8 cellular contexts compared by ENCODE assay signal in the genomic region with DNA sequence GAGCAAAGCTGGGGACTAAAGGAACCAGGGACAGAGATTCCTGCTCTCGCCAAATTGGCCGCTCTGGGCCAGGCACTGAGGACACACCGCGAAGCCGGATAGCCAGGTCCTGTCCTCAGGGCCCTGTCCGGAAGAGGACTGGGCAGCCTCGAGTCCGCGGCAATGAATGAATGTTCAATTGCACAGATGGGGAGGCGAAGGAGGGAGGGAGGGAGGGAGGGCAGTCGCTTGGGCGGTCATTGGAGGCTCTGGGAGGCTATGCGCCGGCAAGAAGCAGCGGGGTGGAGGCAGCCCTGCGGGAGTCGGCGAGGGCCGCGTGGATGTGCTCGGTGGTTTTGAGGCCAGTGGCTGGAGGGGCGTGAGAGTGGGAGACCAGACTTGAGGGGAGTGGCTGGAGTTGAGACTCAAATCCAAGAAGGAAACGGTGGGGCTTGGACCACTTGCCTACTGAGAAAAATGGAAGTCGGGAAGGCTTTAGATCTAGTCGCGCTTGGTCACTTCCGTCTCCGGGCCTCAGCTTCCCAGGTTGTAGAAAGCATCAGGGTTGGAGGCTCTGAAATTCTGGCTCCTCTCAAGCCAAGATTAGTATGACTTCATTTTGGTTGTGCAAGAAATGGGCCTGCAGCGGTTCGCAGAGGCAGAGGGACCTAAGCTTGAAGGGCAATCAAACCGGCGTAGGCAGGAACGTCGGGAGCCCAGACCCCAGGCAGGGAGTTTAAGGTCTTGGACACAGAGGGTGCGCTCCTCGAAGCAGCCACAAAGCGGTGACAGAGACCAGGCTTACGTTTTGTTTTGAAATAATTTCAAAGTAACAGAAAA. TPM values are rescaled to one million over a fixed set of nuclear protein-coding genes. Genes with fewer than 3 reads are reported as not detected.
DNase-seq lines count a peak whose midpoint lies in the region; ATAC-seq and TF ChIP-seq lines count a peak whose summit lies in the region.

No MANE protein-coding gene starts in this region.

- DNase-seq in CD14-positive monocyte (ENCODE audit: low spot score) (peak; percentile 80), PC-9 (peak; percentile 81 to 85), fibroblast of mammary gland (ENCODE audit: low read depth) (peak; percentile 91)
- DNase-seq in naive thymus-derived CD4-positive, alpha-beta T cell: peak in 8 of 9 donors; percentile 43 to 77 (median 70)

- H3K27me3 ChIP-seq in PC-9 (ENCODE audit: insufficient read depth, low read depth) (no peaks in the 10 kb centered on the region), stomach smooth muscle (ENCODE audit: control insufficient read depth in 1 of 2, insufficient read depth in 2 of 2, low read length in 2 of 2) (no peaks in the 10 kb centered on the region)
- no peaks in the 10 kb centered on the region for H3K27me3 ChIP-seq in naive thymus-derived CD4-positive, alpha-beta T cell (ENCODE audit: control insufficient read depth in 2 of 2, insufficient read depth in 2 of 2, low read length in 2 of 2)

- peak overlapping the region; percentile 78 for H2AFZ ChIP-seq in PC-9

- peak overlapping the region; percentile 96 for H3K27ac ChIP-seq in PC-9
- H3K27ac ChIP-seq in naive thymus-derived CD4-positive, alpha-beta T cell (ENCODE audit: low read depth, low read length): peak overlapping the region; percentile 51
- H3K27ac ChIP-seq in stomach smooth muscle (ENCODE audit: low read length): peak overlapping the region; percentile 88

- TF ChIP-seq RAD21 in Ishikawa (IDR thresholded peaks at IDR 0.05; ENCODE audit: low read depth): peak; percentile 51

- H3K4me1 Mint-ChIP-seq in CD14-positive monocyte: peaks cover 52% of the 10 kb centered on the region
- H3K4me1 Mint-ChIP-seq in activated T-helper 17 cell treated with anti-CD3 and anti-CD28 coated beads, Interleukin-2, amount 50 U/mL, for 72 hours: peaks cover 4% of the 10 kb centered on the region
- H3K4me1 Mint-ChIP-seq in naive thymus-derived CD4-positive, alpha-beta T cell: peaks cover 5 to 25% (median 17%) of the 10 kb centered on the region in 7 donors

- peak overlapping the region; percentile 99 for H3K4me3 ChIP-seq in PC-9
- H3K4me3 ChIP-seq in fibroblast of mammary gland (ENCODE audit: control insufficient read depth, low read depth, low read length): peak overlapping the region; percentile 26
- H3K4me3 ChIP-seq in naive thymus-derived CD4-positive, alpha-beta T cell (ENCODE audit: low read length): peak overlapping the region; percentile 67
- H3K4me3 ChIP-seq in stomach smooth muscle (ENCODE audit: low read length in 2 of 2): peak overlapping the region; percentile 82 to 86

- H3K36me3 Mint-ChIP-seq in CD14-positive monocyte: no peaks in the 10 kb centered on the region
- no peaks in the 10 kb centered on the region for H3K36me3 Mint-ChIP-seq in activated T-helper 17 cell treated with anti-CD3 and anti-CD28 coated beads, Interleukin-2, amount 50 U/mL, for 72 hours (ENCODE audit: low read depth)
- H3K36me3 Mint-ChIP-seq in naive thymus-derived CD4-positive, alpha-beta T cell: no peaks in the 10 kb centered on the region

- peaks cover 6% of the 10 kb centered on the region for H3K79me2 ChIP-seq in PC-9 (ENCODE audit: low read depth)

- intact Hi-C loops in CD14-positive monocyte (cut with micrococcal nuclease) (loop anchor here (2.0 to 10.0 kb wide), 7 partner anchors 35 to 485 kb away; no protein-coding TSS in a partner anchor), PC-9 (cut with micrococcal nuclease; ENCODE audit: unreplicated experiment) (loop anchor here (1.0 to 5.0 kb wide), 10 partner anchors 36 to 467 kb away; partner anchors contain the start of genes IFT122 and TMCC1)
- intact Hi-C loops in naive thymus-derived CD4-positive, alpha-beta T cell (cut with micrococcal nuclease): loop anchor here (1.0 to 5.0 kb wide), 13 partner anchors 21 to 485 kb away; partner anchors contain the start of genes TMCC1 (in 2 of the 2) and PLXND1 (in 1 of the 2)

- peak overlapping the region; percentile 100 for H3K4me2 ChIP-seq in PC-9

- TSS peak; percentile 70 for BruUV-seq in PC-9 (replicated peaks; lab: Mats Ljungman, UMichigan)

- H3K9me2 ChIP-seq in PC-9 (ENCODE audit: insufficient read depth): no peaks in the 10 kb centered on the region

- peak; percentile 44 for ATAC-seq in GM19438 (IDR thresholded peaks at IDR 0.05; ENCODE audit: low read depth, unreplicated experiment)
- ATAC-seq in activated T-helper 17 cell treated with anti-CD3 and anti-CD28 coated beads, Interleukin-2, amount 50 U/mL, for 72 hours (replicated peaks): peak; percentile 52
- peak; percentile 78 for ATAC-seq in naive thymus-derived CD4-positive, alpha-beta T cell

- peak; percentile 77 for TF ChIP-seq CTCF in CD14-positive monocyte (IDR thresholded peaks at IDR 0.05)
- TF ChIP-seq CTCF in PC-9 (conservative IDR thresholded peaks at IDR 0.05): peak; percentile 92
- TF ChIP-seq CTCF in fibroblast of mammary gland (conservative IDR thresholded peaks at IDR 0.05; ENCODE audit: control insufficient read depth, insufficient read depth, low read depth, low read length): peak; percentile 67

- H3K9me3 Mint-ChIP-seq in CD14-positive monocyte: no peaks in the 10 kb centered on the region
- H3K9me3 Mint-ChIP-seq in activated T-helper 17 cell treated with anti-CD3 and anti-CD28 coated beads, Interleukin-2, amount 50 U/mL, for 72 hours: no peaks in the 10 kb centered on the region
- no peaks in the 10 kb centered on the region for H3K9me3 Mint-ChIP-seq in naive thymus-derived CD4-positive, alpha-beta T cell

- no peaks in the 10 kb centered on the region for H4K20me1 ChIP-seq in PC-9 (ENCODE audit: insufficient read depth)

- H3K9ac ChIP-seq in stomach smooth muscle (ENCODE audit: low read length in 2 of 2): peak overlapping the region; percentile 78 to 86

- H3K36me3 ChIP-seq in PC-9 (ENCODE audit: low read depth) (no peaks in the 10 kb centered on the region), stomach smooth muscle (ENCODE audit: control insufficient read depth in 2 of 2, insufficient read depth in 2 of 2, low read length in 2 of 2) (no peaks in the 10 kb centered on the region)
- H3K36me3 ChIP-seq in naive thymus-derived CD4-positive, alpha-beta T cell (ENCODE audit: control insufficient read depth in 2 of 3, insufficient read depth in 3 of 3, low read length in 3 of 3): no peaks in the 10 kb centered on the region

- POLR2A ChIA-PET in PC-9 (lab: Charles Lee; ENCODE audit: unreplicated experiment): interaction anchor here (0.6 to 1.4 kb wide), 4 partner anchors 36 to 1399 kb away, joined by 3 to 9 read pairs (median 4); partner anchors contain the start of genes ASTE1 and NEK11
- POLR2A ChIA-PET in naive thymus-derived CD4-positive, alpha-beta T cell (lab: Charles Lee): interaction anchor here (0.5 to 1.2 kb wide), 2 partner anchors 174 to 266 kb away, joined by 3 read pairs; partner anchors contain the start of gene TMCC1

- peaks cover 28% of the 10 kb centered on the region for H3F3A ChIP-seq in PC-9 (ENCODE audit: insufficient read depth, low read depth)

- H3K9me3 ChIP-seq in PC-9 (ENCODE audit: insufficient read depth, low read depth): no peaks in the 10 kb centered on the region
- no peaks in the 10 kb centered on the region for H3K9me3 ChIP-seq in naive thymus-derived CD4-positive, alpha-beta T cell (ENCODE audit: control insufficient read depth in 2 of 3, low read length in 3 of 3)
- no peaks in the 10 kb centered on the region for H3K9me3 ChIP-seq in stomach smooth muscle (ENCODE audit: control insufficient read depth in 2 of 2, low read length in 2 of 2)

- peak overlapping the region; percentile 93 to 99 (median 97) for H3K27ac Mint-ChIP-seq in CD14-positive monocyte
- H3K27ac Mint-ChIP-seq in activated T-helper 17 cell treated with anti-CD3 and anti-CD28 coated beads, Interleukin-2, amount 50 U/mL, for 72 hours: peak overlapping the region; percentile 91
- peak overlapping the region in 8 of 9 donors; percentile 2 to 86 (median 82) for H3K27ac Mint-ChIP-seq in naive thymus-derived CD4-positive, alpha-beta T cell

- CTCF ChIA-PET in PC-9 (lab: Charles Lee): interaction anchor here (0.5 to 3.6 kb wide), 10 partner anchors 30 to 307 kb away, joined by 3 to 24 read pairs (median 4); no protein-coding TSS in a partner anchor
- CTCF ChIA-PET in naive thymus-derived CD4-positive, alpha-beta T cell (lab: Charles Lee): interaction anchor here (0.7 to 2.6 kb wide), 14 partner anchors 22 to 377 kb away, joined by 3 to 15 read pairs (median 4); partner anchors contain the start of genes RHO and TMCC1

- H3K4me1 ChIP-seq in PC-9 (replicated peaks; ENCODE audit: insufficient read depth) (peaks cover 27% of the 10 kb centered on the region), stomach smooth muscle (ENCODE audit: control insufficient read depth, insufficient read depth, low read length) (peaks cover 36% of the 10 kb centered on the region)
- H3K4me1 ChIP-seq in naive thymus-derived CD4-positive, alpha-beta T cell (ENCODE audit: control insufficient read depth in 2 of 2, insufficient read depth in 2 of 2, low read length in 2 of 2): peaks cover 5 to 9% of the 10 kb centered on the region in 2 donors

- peaks cover 0 to 2% (median 0%) of the 10 kb centered on the region in 3 donors for H3K27me3 Mint-ChIP-seq in CD14-positive monocyte (ENCODE audit: low read depth in 3 of 3)
- no peaks in the 10 kb centered on the region for H3K27me3 Mint-ChIP-seq in activated T-helper 17 cell treated with anti-CD3 and anti-CD28 coated beads, Interleukin-2, amount 50 U/mL, for 72 hours
- peaks cover 0 to 2% (median 0%) of the 10 kb centered on the region in 5 donors for H3K27me3 Mint-ChIP-seq in naive thymus-derived CD4-positive, alpha-beta T cell

- TF ChIP-seq EP300 in Ishikawa (IDR thresholded peaks at IDR 0.05; ENCODE audit: borderline replicate concordance): no peak

- peak overlapping the region; percentile 86 to 94 for H3K4me3 Mint-ChIP-seq in CD14-positive monocyte
- peak overlapping the region; percentile 87 for H3K4me3 Mint-ChIP-seq in activated T-helper 17 cell treated with anti-CD3 and anti-CD28 coated beads, Interleukin-2, amount 50 U/mL, for 72 hours
- peak overlapping the region; percentile 87 to 93 (median 90) for H3K4me3 Mint-ChIP-seq in naive thymus-derived CD4-positive, alpha-beta T cell

TF ChIP-seq in Ishikawa, 13 proteins besides CTCF, POLR2A, EP300 and RAD21 (continues in another document):
- TF ChIP-seq TEAD4 (IDR thresholded peaks at IDR 0.05) (no peak), NFIC (IDR thresholded peaks at IDR 0.05) (no peak), USF1 (IDR thresholded peaks at IDR 0.05) (no peak), EGR1 (IDR thresholded peaks at IDR 0.05) (no peak)

RNA-seq across cellular contexts. Expression of gene PLXND1, which starts 21.1 kb away (rescaled TPM):
- 1 to 10 TPM; 7.1 to 9.9 TPM for polyA plus RNA-seq in CD14-positive monocyte
- total RNA-seq in PC-9 (2021): 44.4 and 50.4 TPM in 2 replicates
- 1 to 10 TPM; 6.2 to 7.4 TPM for total RNA-seq in activated T-helper 17 cell treated with anti-CD3 and anti-CD28 coated beads, Interleukin-2, amount 50 U/mL, for 72 hours
- total RNA-seq in naive thymus-derived CD4-positive, alpha-beta T cell: 10 to 100 TPM in 2 of 5 experiments, 1 to 10 TPM in 3; 1.9 to 82.5 (median 7.5) TPM
- polyA plus RNA-seq in naive thymus-derived CD4-positive, alpha-beta T cell: under 1 TPM in 1 of 2 donors, not detected in 1; 0.38 TPM

Comparison
In these comparisons a context has a peak if more than half of its experiments do, and no peak if none do; other contexts are left out.
1. Peak in every context shown above with its lines: DNase-seq, ATAC-seq, H3K4me3 ChIP-seq and H3K27ac ChIP-seq.
2. H3K4me3 ChIP-seq: peak in every context shown above with its lines; median percentile 99 in PC-9; 84 in stomach smooth muscle; 67 in naive thymus-derived CD4-positive, alpha-beta T cell; 26 in fibroblast of mammary gland.